ENCODE assay signal across 15 cellular contexts in the genomic region with DNA sequence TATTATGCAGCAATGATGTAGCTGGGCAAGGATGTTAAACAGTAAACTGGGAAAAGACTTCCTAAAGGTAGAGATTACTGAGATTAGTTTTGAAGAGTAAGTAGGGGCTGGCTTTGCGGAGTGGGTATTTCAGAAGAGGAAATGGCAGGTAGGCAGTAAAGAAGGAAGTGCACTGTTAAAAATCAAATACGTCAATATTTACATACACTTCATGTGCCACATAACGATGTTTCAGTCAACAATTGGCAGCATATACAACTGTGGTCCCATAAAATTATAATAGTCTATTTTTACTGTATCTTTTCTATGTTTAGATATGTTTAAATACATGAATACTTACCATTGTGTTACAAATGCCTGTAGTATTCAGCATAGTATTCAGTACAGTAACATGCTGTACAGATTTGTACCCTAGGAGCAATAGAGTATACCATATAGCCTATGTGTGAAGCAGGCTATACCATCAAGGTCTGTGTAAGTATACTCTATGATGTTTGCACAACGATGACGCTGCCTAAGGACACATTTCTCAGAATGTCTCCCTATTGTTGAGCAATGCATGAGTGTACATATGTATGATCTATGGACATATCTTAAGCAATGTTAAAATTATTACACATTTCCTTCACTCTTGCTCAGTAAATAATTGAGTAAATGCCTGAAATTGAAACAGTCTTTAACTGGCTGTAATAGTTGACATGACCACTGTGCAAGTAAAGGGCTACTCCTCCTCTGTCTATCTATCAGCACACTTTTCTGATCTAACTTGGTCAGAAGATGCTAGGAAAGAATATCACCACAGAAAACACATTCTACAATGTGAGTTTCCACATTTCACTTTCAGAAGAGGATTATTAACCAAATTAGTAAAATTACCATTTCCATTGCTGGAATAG.
DNase-seq lines count a peak whose midpoint lies in the region; TF ChIP-seq lines count a peak whose summit lies in the region.
"Had no signal": no experiment of that assay in that cellular context is flagged by ENCODE, and none has a peak within 500 bp of the region (broad histone marks: within the 10 kb centered on the region; RNA-seq: fewer than 3 reads in every experiment).

No MANE protein-coding gene starts in this region.

- H2BK5ac ChIP-seq in trophoblast cell (ENCODE audit: low read depth, low read length, poor library complexity) = no peak overlapping the region

- no peak overlapping the region for H2AK5ac ChIP-seq in trophoblast cell (ENCODE audit: low read length)

- no peak overlapping the region for H3K23ac ChIP-seq in trophoblast cell (ENCODE audit: low read length)

- no peak overlapping the region for H2AFZ ChIP-seq in mammary epithelial cell (ENCODE audit: low read depth, low read length)
- no peak overlapping the region for H2AFZ ChIP-seq in trophoblast cell (ENCODE audit: insufficient read depth, low read length, poor library complexity)

- no peak overlapping the region for H3K18ac ChIP-seq in trophoblast cell (ENCODE audit: low read length)

- H3K4me3 ChIP-seq in mammary epithelial cell (replicated peaks in 1 of 3; ENCODE audit: insufficient read depth in 1 of 3, low read depth in 2 of 3, low read length in 3 of 3) (no peak overlapping the region), trophoblast cell (ENCODE audit: low read depth, low read length) (no peak overlapping the region), ovary (no peak overlapping the region)
- H3K4me3 ChIP-seq: cardiac muscle cell, stomach had no signal

- H3K36me3 ChIP-seq in mammary epithelial cell (ENCODE audit: insufficient read depth, low read length) = no peaks in the 10 kb centered on the region
- no peaks in the 10 kb centered on the region for H3K36me3 ChIP-seq in trophoblast cell (ENCODE audit: control insufficient read depth in 1 of 2, insufficient read depth in 2 of 2, low read length in 2 of 2)
- H3K36me3 ChIP-seq in ovary = no peaks in the 10 kb centered on the region
- H3K36me3 ChIP-seq: cardiac muscle cell, stomach had no signal

- no peak for TF ChIP-seq EP300 in ovary (IDR thresholded peaks at IDR 0.05)

- H4K12ac ChIP-seq in trophoblast cell (ENCODE audit: low read depth, low read length) = no peak overlapping the region

- no peaks in the 10 kb centered on the region for H3K79me1 ChIP-seq in trophoblast cell (ENCODE audit: low read length)

- no peak overlapping the region for H4K91ac ChIP-seq in trophoblast cell (ENCODE audit: low read depth, low read length)

- no peak for TF ChIP-seq POLR2A in ovary (IDR thresholded peaks at IDR 0.05)

- in situ Hi-C loops in mammary epithelial cell (cut with MboI; ENCODE audit: low sequenced_read_pairs in 2 of 2) = no loop called here

- no peak overlapping the region for H3K27ac ChIP-seq in mammary epithelial cell (ENCODE audit: insufficient read depth, low read depth, low read length)
- no peak overlapping the region for H3K27ac ChIP-seq in trophoblast cell (ENCODE audit: low read depth, low read length)
- H3K27ac ChIP-seq in ovary = no peak overlapping the region
- H3K27ac ChIP-seq: cardiac muscle cell had no signal

- no peak overlapping the region for H4K8ac ChIP-seq in trophoblast cell (ENCODE audit: low read depth, low read length)

- H3K4me2 ChIP-seq in mammary epithelial cell (ENCODE audit: insufficient read depth, low read depth, low read length) = no peak overlapping the region
- H3K4me2 ChIP-seq in trophoblast cell (ENCODE audit: low read length) = no peak overlapping the region

- 91% methylated on average over 5 of the region's 5 CpGs for WGBS in mammary epithelial cell (ENCODE audit: low coverage, missing lambda C conversion rate)
- WGBS in trophoblast cell (ENCODE audit: extremely low coverage, insufficient coverage, insufficient read length) = no CpG with 5 or more reads among the region's 5 CpGs
- WGBS in ovary, 3 donors = 95 to 97% (median 96%) methylated on average over 5 of the region's 5 CpGs

- dilution Hi-C loops in mammary epithelial cell (cut with HindIII; ENCODE audit: low sequenced_read_pairs) = no loop called here

- H3K4me1 ChIP-seq in mammary epithelial cell (ENCODE audit: insufficient read depth, low read length) = no peaks in the 10 kb centered on the region
- H3K4me1 ChIP-seq in trophoblast cell (ENCODE audit: control insufficient read depth in 1 of 2, insufficient read depth in 2 of 2, low read length in 2 of 2) = no peaks in the 10 kb centered on the region
- no peaks in the 10 kb centered on the region for H3K4me1 ChIP-seq in ovary (ENCODE audit: insufficient read depth)

- TF ChIP-seq CTCF in mammary epithelial cell (conservative IDR thresholded peaks at IDR 0.05 in 1 of 2, IDR thresholded peaks at IDR 0.05 in 1 of 2; ENCODE audit: extremely low read depth in 1 of 2, insufficient read depth in 1 of 2, low read depth in 1 of 2, low read length in 2 of 2) (no peak), ovary (IDR thresholded peaks at IDR 0.05) (no peak)

- no peaks in the 10 kb centered on the region for H3K9me3 ChIP-seq in mammary epithelial cell (replicated peaks; ENCODE audit: insufficient read depth, low read length)
- H3K9me3 ChIP-seq in trophoblast cell (ENCODE audit: insufficient read depth, low read depth, low read length) = no peaks in the 10 kb centered on the region
- H3K9me3 ChIP-seq in ovary = no peaks in the 10 kb centered on the region
- H3K9me3 ChIP-seq: stomach had no signal

- H2BK120ac ChIP-seq in trophoblast cell (ENCODE audit: insufficient read depth, low read length, poor library complexity) = no peak overlapping the region

- H3K9ac ChIP-seq in mammary epithelial cell (ENCODE audit: insufficient read depth, low read length) = no peak overlapping the region
- H3K9ac ChIP-seq in trophoblast cell (ENCODE audit: low read length) = no peak overlapping the region

- H3K27me3 ChIP-seq in mammary epithelial cell (ENCODE audit: insufficient read depth, low read length) (no peaks in the 10 kb centered on the region), trophoblast cell (ENCODE audit: insufficient read depth, low read length) (no peaks in the 10 kb centered on the region), ovary (no peaks in the 10 kb centered on the region)
- H3K27me3 ChIP-seq: cardiac muscle cell, stomach had no signal

- intact Hi-C loops in mammary epithelial cell (cut with micrococcal nuclease) (no loop called here), ovary (cut with DNase I) (no loop called here)

- no peak overlapping the region for H3K14ac ChIP-seq in trophoblast cell (ENCODE audit: low read length)

- no peak overlapping the region for H3K4ac ChIP-seq in trophoblast cell (ENCODE audit: low read depth, low read length)

- H3K79me2 ChIP-seq in mammary epithelial cell (ENCODE audit: insufficient read depth, low read length) = no peaks in the 10 kb centered on the region
- H3K79me2 ChIP-seq in trophoblast cell (ENCODE audit: control insufficient read depth, insufficient read depth, low read length, poor library complexity) = no peaks in the 10 kb centered on the region

- H2BK12ac ChIP-seq in trophoblast cell (ENCODE audit: low read length) = no peak overlapping the region

- H4K20me1 ChIP-seq in mammary epithelial cell (ENCODE audit: insufficient read depth, low read length) = no peaks in the 10 kb centered on the region

- DNase-seq in NK-92 treated with Interleukin-12 subunit alpha and Interleukin-12 subunit beta, amount 100 ng/mL, for 24 hours (lab: John Stamatoyannopoulos, UW) = peak; percentile 5
- DNase-seq in NK-92 (lab: John Stamatoyannopoulos, UW; ENCODE audit: unreplicated experiment) (no peak), NCI-H460 (ENCODE audit: extremely low read depth, low read depth) (peak; percentile 15), mammary epithelial cell (peak; percentile 12), trophoblast cell (peak; percentile 82 to 93), ovary (no peak), hypothalamus (lab: John Stamatoyannopoulos, UW) (no peak)
- DNase-seq in activated effector memory CD4-positive, alpha-beta T cell treated with Interleukin-2 at 50 U/mL for 16 hours = no peak
- DNase-seq: activated B cell treated with CpG ODN at 0.5 μM for 24 hours; effector memory CD4-positive, alpha-beta T cell; glutamatergic neuron; KG1; kidney; stomach had no signal

- BruUV-seq in mammary epithelial cell (replicated peaks; lab: Mats Ljungman, UMichigan) = no TSS peak

- CTCF ChIA-PET in mammary epithelial cell (lab: Charles Lee; ENCODE audit: low non-redundant PET) = no interaction called here

Comparison
In these comparisons a context has a peak if more than half of its experiments do, and no peak if none do; other contexts are left out.
1. DNase-seq: peak in NK-92 treated with Interleukin-12 subunit alpha and Interleukin-12 subunit beta, amount 100 ng/mL, for 24 hours (single experiment), NCI-H460 (single experiment), mammary epithelial cell (single experiment) and trophoblast cell (2 of 2); none in NK-92 (single experiment), activated effector memory CD4-positive, alpha-beta T cell treated with Interleukin-2 at 50 U/mL for 16 hours (single experiment), ovary (0 of 5) and hypothalamus (0 of 51).